Comparison of ENCODE assay signal across 8 cellular contexts in genomic region chr1:115771847-115772457, GRCh38. TPM values are rescaled to one million over a fixed set of nuclear protein-coding genes. Genes with fewer than 3 reads are reported as not detected.
DNase-seq lines count a peak whose midpoint lies in the region; ATAC-seq and TF ChIP-seq lines count a peak whose summit lies in the region.

No MANE protein-coding gene starts in this region.

- no peak for TF ChIP-seq POLR2A in right lobe of liver (IDR thresholded peaks at IDR 0.05)
- no peak for TF ChIP-seq POLR2A in tibial nerve (IDR thresholded peaks at IDR 0.05)

- no peaks in the 10 kb centered on the region for H3K4me1 ChIP-seq in ACC112 (ENCODE audit: control insufficient read depth, insufficient read depth, low read length, unreplicated experiment)
- H3K4me1 ChIP-seq in RWPE2 (ENCODE audit: insufficient read depth, poor library complexity, severe bottlenecking), result peaks cover 8% of the 10 kb centered on the region
- H3K4me1 ChIP-seq in endocrine pancreas (ENCODE audit: control insufficient read depth, insufficient read depth, low read length), result no peaks in the 10 kb centered on the region
- peaks cover 0 to 3% (median 0%) of the 10 kb centered on the region in 4 donors for H3K4me1 ChIP-seq in right lobe of liver
- peaks cover 0 to 6% (median 3%) of the 10 kb centered on the region in 4 donors for H3K4me1 ChIP-seq in tibial nerve

- no peaks in the 10 kb centered on the region; the same call in 1 of the 2 replicates for H3K27me3 ChIP-seq in ACC112 (ENCODE audit: insufficient read depth, low read length)
- no peaks in the 10 kb centered on the region for H3K27me3 ChIP-seq in RWPE2 (ENCODE audit: insufficient read depth, poor library complexity, severe bottlenecking)
- H3K27me3 ChIP-seq in endocrine pancreas (ENCODE audit: control insufficient read depth, insufficient read depth, low read length), result no peaks in the 10 kb centered on the region
- H3K27me3 ChIP-seq in right lobe of liver, result no peaks in the 10 kb centered on the region
- no peaks in the 10 kb centered on the region for H3K27me3 ChIP-seq in tibial nerve

- intact Hi-C loops in right lobe of liver (cut with DNase I), result no loop called here

- no peaks in the 10 kb centered on the region for H3K79me2 ChIP-seq in ACC112 (ENCODE audit: control insufficient read depth, insufficient read depth, low read length, unreplicated experiment)

- H3K27ac ChIP-seq in ACC112 (ENCODE audit: low read depth, low read length), result no peak overlapping the region
- peak overlapping the region; percentile 58 for H3K27ac ChIP-seq in RWPE2 (ENCODE audit: poor library complexity, severe bottlenecking)
- H3K27ac ChIP-seq in right lobe of liver, result no peak overlapping the region
- peak overlapping the region in 2 of 4 donors; percentile 45 to 65 for H3K27ac ChIP-seq in tibial nerve

- no peak overlapping the region for H3K9ac ChIP-seq in endocrine pancreas (ENCODE audit: control insufficient read depth, insufficient read depth, low read length)

- TF ChIP-seq CTCF in GM12873 (IDR thresholded peaks at IDR 0.05; ENCODE audit: insufficient read depth, low read depth, low read length, missing control alignments) (peak; percentile 77), RWPE2 (IDR thresholded peaks at IDR 0.05; ENCODE audit: poor library complexity, severe bottlenecking) (peak; percentile 87), right lobe of liver (IDR thresholded peaks at IDR 0.05) (peak; percentile 65 to 75 (median 70)), tibial nerve (IDR thresholded peaks at IDR 0.05) (peak; percentile 56 to 82 (median 66))

- peak overlapping the region; percentile 48 for H2AFZ ChIP-seq in ACC112 (ENCODE audit: low read length, unreplicated experiment)

- peak in 1 of 2 donors; percentile 44 for TF ChIP-seq EP300 in tibial nerve (IDR thresholded peaks at IDR 0.05)

- H3K4me3 ChIP-seq in ACC112 (ENCODE audit: low read depth, low read length) (no peak overlapping the region), RWPE2 (ENCODE audit: severe bottlenecking) (no peak overlapping the region), endocrine pancreas (ENCODE audit: control insufficient read depth, insufficient read depth, low read length) (peak overlapping the region; percentile 39), right lobe of liver (no peak overlapping the region), tibial nerve (no peak overlapping the region)

- 20% methylated on average over 3 of the region's 10 CpGs for WGBS in right lobe of liver (ENCODE audit: insufficient coverage, low coverage, low lambda C conversion rate, missing lambda C conversion rate)
- WGBS in tibial nerve, 2 donors, result 27 to 30% methylated on average over 10 of the region's 10 CpGs

- DNase-seq in NAMALWA (ENCODE audit: low spot score) (peak; percentile 75), RWPE2 (ENCODE audit: low spot score) (peak; percentile 87), right lobe of liver (peak in 2 of 3 donors; percentile 37 to 51), tibial nerve (ENCODE audit: low spot score in 2 of 2) (peak in 1 of 2 donors; percentile 69)

- H3K9me3 ChIP-seq in RWPE2 (ENCODE audit: severe bottlenecking), result no peaks in the 10 kb centered on the region
- H3K9me3 ChIP-seq in endocrine pancreas (ENCODE audit: control insufficient read depth, low read length), result no peaks in the 10 kb centered on the region
- no peaks in the 10 kb centered on the region for H3K9me3 ChIP-seq in right lobe of liver
- no peaks in the 10 kb centered on the region for H3K9me3 ChIP-seq in tibial nerve

- ATAC-seq in HG02678 (IDR thresholded peaks at IDR 0.05; ENCODE audit: unreplicated experiment) (peak; percentile 82), RWPE2 (ENCODE audit: low read depth) (peak; percentile 100), right lobe of liver (peak; percentile 91 to 99 (median 97))

- no peaks in the 10 kb centered on the region for H3K36me3 ChIP-seq in ACC112 (ENCODE audit: insufficient read depth, low read length)
- H3K36me3 ChIP-seq in RWPE2 (ENCODE audit: low read depth), result no peaks in the 10 kb centered on the region
- H3K36me3 ChIP-seq in endocrine pancreas (ENCODE audit: control insufficient read depth, insufficient read depth, low read length), result no peaks in the 10 kb centered on the region
- H3K36me3 ChIP-seq in right lobe of liver, result no peaks in the 10 kb centered on the region
- H3K36me3 ChIP-seq in tibial nerve, result no peaks in the 10 kb centered on the region

RNA-seq across cellular contexts. Expression of gene CASQ2, which starts 3.4 kb away (rescaled TPM):
- total RNA-seq in right lobe of liver (under 1 TPM in 4 of 6 experiments, not detected in 2; 0.09 to 0.44 (median 0.21) TPM), tibial nerve (1 to 10 TPM; 3.6 to 7.3 (median 5.8) TPM)
